ENCODE assay signal across 1 cellular context in genomic region chr15:66948294-66948693, GRCh38.
TF ChIP-seq lines count a peak whose summit lies in the region.

No MANE protein-coding gene starts in this region.

TF ChIP-seq in HEK293, 187 proteins besides CTCF, POLR2A, EP300 and RAD21 (continued from another document):
- TF ChIP-seq PRDM6 (tag by site-specific recombination; IDR thresholded peaks at IDR 0.05) (no peak), ZNF324 (tag by site-specific recombination; IDR thresholded peaks at IDR 0.05) (no peak), ZNF571 (tag by site-specific recombination; IDR thresholded peaks at IDR 0.05) (no peak), ZNF600 (tag by site-specific recombination; IDR thresholded peaks at IDR 0.05) (no peak), ZBTB49 (tag by site-specific recombination; IDR thresholded peaks at IDR 0.05; ENCODE audit: low read depth) (no peak), ZNF529 (tag by site-specific recombination; IDR thresholded peaks at IDR 0.05; ENCODE audit: insufficient replicate concordance) (no peak)
